ENCODE assay signal across 8 cellular contexts in genomic region chrX:134377537-134377936, GRCh38. TPM values are rescaled to one million over a fixed set of nuclear protein-coding genes. Genes with fewer than 3 reads are reported as not detected.
DNase-seq lines count a peak whose midpoint lies in the region; ATAC-seq and TF ChIP-seq lines count a peak whose summit lies in the region.

No MANE protein-coding gene starts in this region.

- H3K4me2 ChIP-seq in DND-41 (ENCODE audit: insufficient read depth, low read length), result no peak overlapping the region

- H3K36me3 ChIP-seq in DND-41 (ENCODE audit: insufficient read depth, low read length) (peaks cover 36% of the 10 kb centered on the region), liver (ENCODE audit: control insufficient read depth in 4 of 4, insufficient read depth in 3 of 4, low read depth in 1 of 4, low read length in 3 of 4) (no peaks in the 10 kb centered on the region)

- WGBS in liver, result 45% methylated on average over 5 of the region's 5 CpGs

- H3K9me3 ChIP-seq in DND-41 (ENCODE audit: insufficient read depth, low read length, severe bottlenecking) (no peaks in the 10 kb centered on the region), liver (ENCODE audit: control insufficient read depth in 4 of 4, low read length in 3 of 4) (no peaks in the 10 kb centered on the region)

- H3K36me3 Mint-ChIP-seq in endothelial cell (ENCODE audit: low read depth, unreplicated experiment), result no peaks in the 10 kb centered on the region

- H3K27me3 Mint-ChIP-seq in endothelial cell (ENCODE audit: unreplicated experiment), result peaks cover 3% of the 10 kb centered on the region

- no peaks in the 10 kb centered on the region for H3K9me3 Mint-ChIP-seq in endothelial cell (ENCODE audit: unreplicated experiment)

- peaks cover 78% of the 10 kb centered on the region for H3K79me2 ChIP-seq in DND-41 (ENCODE audit: insufficient read depth, low read length)

- no peak overlapping the region for H3K27ac ChIP-seq in DND-41 (ENCODE audit: low read length)
- no peak overlapping the region for H3K27ac ChIP-seq in liver (ENCODE audit: low read depth in 1 of 2, low read length in 2 of 2)

- peak; percentile 24; the same call in 1 of the 3 replicates for ATAC-seq in DND-41 (ENCODE audit: insufficient read depth, low read depth)
- ATAC-seq in GM21529 (IDR thresholded peaks at IDR 0.05; ENCODE audit: unreplicated experiment), result peak; percentile 36
- no peak for ATAC-seq in HG03025 (IDR thresholded peaks at IDR 0.05; ENCODE audit: low FRiP score, unreplicated experiment)

- H3K4me3 Mint-ChIP-seq in endothelial cell (ENCODE audit: unreplicated experiment), result no peak overlapping the region

- no peak overlapping the region for H2AFZ ChIP-seq in DND-41 (ENCODE audit: low read depth, low read length)

- H3K27ac Mint-ChIP-seq in endothelial cell (ENCODE audit: unreplicated experiment), result no peak overlapping the region

- H3K4me1 Mint-ChIP-seq in endothelial cell (ENCODE audit: unreplicated experiment), result no peaks in the 10 kb centered on the region

- TF ChIP-seq CTCF in DND-41 (IDR thresholded peaks at IDR 0.05; ENCODE audit: borderline replicate concordance, extremely low read depth, low read length, poor library complexity, severe bottlenecking), result peak; percentile 54
- peak; percentile 28 for TF ChIP-seq CTCF in NB4 (IDR thresholded peaks at IDR 0.05; ENCODE audit: low read depth, low read length)
- peak; percentile 5 for TF ChIP-seq CTCF in liver (IDR thresholded peaks at IDR 0.05; ENCODE audit: low read depth, low read length, missing input control)
- no peak for TF ChIP-seq CTCF in endothelial cell (IDR thresholded peaks at IDR 0.05; ENCODE audit: unreplicated experiment)

- H3K27me3 ChIP-seq in DND-41 (ENCODE audit: insufficient read depth, low read length, poor library complexity), result no peaks in the 10 kb centered on the region
- H3K27me3 ChIP-seq in liver (ENCODE audit: control insufficient read depth in 4 of 4, insufficient read depth in 4 of 4, low read length in 3 of 4), result no peaks in the 10 kb centered on the region

- H3K4me3 ChIP-seq in DND-41 (ENCODE audit: low read depth in 1 of 2, low read length in 2 of 2) (no peak overlapping the region), NB4 (ENCODE audit: low read depth, low read length) (no peak overlapping the region), liver (ENCODE audit: low read depth in 1 of 3, low read length in 3 of 3) (no peak overlapping the region)

- DNase-seq in DND-41 (peak; percentile 48), NB4 (ENCODE audit: low read depth) (peak; percentile 66), endothelial cell (ENCODE audit: low spot score) (no peak), cortex of kidney (lab: John Stamatoyannopoulos, UW) (no peak)
- DNase-seq in activated CD4-positive, alpha-beta T cell treated with anti-CD3 and anti-CD28 coated beads, Interleukin-2, amount 50 U/mL, for 1 hour, result peak; percentile 4

- peak; percentile 35 to 50 for TF ChIP-seq RAD21 in liver (IDR thresholded peaks at IDR 0.05)

- H3K9ac ChIP-seq in DND-41 (ENCODE audit: low read depth, low read length), result no peak overlapping the region
- no peak overlapping the region for H3K9ac ChIP-seq in liver (ENCODE audit: low read depth in 1 of 2, low read length in 2 of 2)

- TF ChIP-seq POLR2A in NB4 (IDR thresholded peaks at IDR 0.05; ENCODE audit: extremely low read depth, insufficient read length), result no peak

- peaks cover 6% of the 10 kb centered on the region for H4K20me1 ChIP-seq in DND-41 (ENCODE audit: insufficient read depth, low read length)

- H3K4me1 ChIP-seq in DND-41 (ENCODE audit: insufficient read depth, low read length) (peaks cover 21% of the 10 kb centered on the region), liver (ENCODE audit: control insufficient read depth in 4 of 4, insufficient read depth in 4 of 4, low read length in 3 of 4) (peaks cover 0 to 7% (median 4%) of the 10 kb centered on the region in 4 donors)

TF ChIP-seq in liver, 16 proteins besides CTCF, POLR2A, EP300 and RAD21:
- no peak for TF ChIP-seq EGR1 (IDR thresholded peaks at IDR 0.05; ENCODE audit: low read depth in 2 of 2)
- TF ChIP-seq, protein P1, sequence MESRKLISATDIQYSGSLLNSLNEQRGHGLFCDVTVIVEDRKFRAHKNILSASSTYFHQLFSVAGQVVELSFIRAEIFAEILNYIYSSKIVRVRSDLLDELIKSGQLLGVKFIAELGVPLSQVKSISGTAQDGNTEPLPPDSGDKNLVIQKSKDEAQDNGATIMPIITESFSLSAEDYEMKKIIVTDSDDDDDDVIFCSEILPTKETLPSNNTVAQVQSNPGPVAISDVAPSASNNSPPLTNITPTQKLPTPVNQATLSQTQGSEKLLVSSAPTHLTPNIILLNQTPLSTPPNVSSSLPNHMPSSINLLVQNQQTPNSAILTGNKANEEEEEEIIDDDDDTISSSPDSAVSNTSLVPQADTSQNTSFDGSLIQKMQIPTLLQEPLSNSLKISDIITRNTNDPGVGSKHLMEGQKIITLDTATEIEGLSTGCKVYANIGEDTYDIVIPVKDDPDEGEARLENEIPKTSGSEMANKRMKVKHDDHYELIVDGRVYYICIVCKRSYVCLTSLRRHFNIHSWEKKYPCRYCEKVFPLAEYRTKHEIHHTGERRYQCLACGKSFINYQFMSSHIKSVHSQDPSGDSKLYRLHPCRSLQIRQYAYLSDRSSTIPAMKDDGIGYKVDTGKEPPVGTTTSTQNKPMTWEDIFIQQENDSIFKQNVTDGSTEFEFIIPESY (IDR thresholded peaks at IDR 0.05), result no peak
- TF ChIP-seq, protein P2, sequence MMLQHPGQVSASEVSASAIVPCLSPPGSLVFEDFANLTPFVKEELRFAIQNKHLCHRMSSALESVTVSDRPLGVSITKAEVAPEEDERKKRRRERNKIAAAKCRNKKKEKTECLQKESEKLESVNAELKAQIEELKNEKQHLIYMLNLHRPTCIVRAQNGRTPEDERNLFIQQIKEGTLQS (IDR thresholded peaks at IDR 0.05), result no peak
- no peak for TF ChIP-seq SP1 (IDR thresholded peaks at IDR 0.05)
- TF ChIP-seq MAX (IDR thresholded peaks at IDR 0.05), result no peak
- no peak for TF ChIP-seq JUND (IDR thresholded peaks at IDR 0.05)
- no peak for TF ChIP-seq NR2F2 (IDR thresholded peaks at IDR 0.05)
- TF ChIP-seq REST (IDR thresholded peaks at IDR 0.05), result no peak
- TF ChIP-seq HNF4A (conservative IDR thresholded peaks at IDR 0.05), result no peak
- TF ChIP-seq GABPA (IDR thresholded peaks at IDR 0.05 in 1 of 2, conservative IDR thresholded peaks at IDR 0.05 in 1 of 2), result no peak

RNA-seq across cellular contexts. Expression of gene PHF6, which starts 4.4 kb away (rescaled TPM):
- total RNA-seq in liver (10 to 100 TPM in 1 of 2 donors, 1 to 10 TPM in 1; 8.0 to 17.5 TPM), endothelial cell (ENCODE audit: unreplicated experiment) (50.0 TPM)
- 1 to 10 TPM; 2.8 to 3.8 TPM for polyA plus RNA-seq in liver

Comparison
In these comparisons a context has a peak if more than half of its experiments do, and no peak if none do; other contexts are left out.
1. DNase-seq: peak in DND-41 (single experiment), NB4 (single experiment) and activated CD4-positive, alpha-beta T cell treated with anti-CD3 and anti-CD28 coated beads, Interleukin-2, amount 50 U/mL, for 1 hour (single experiment); none in endothelial cell (single experiment) and cortex of kidney (single experiment).